8 cellular contexts compared by ENCODE assay signal in the genomic region with DNA sequence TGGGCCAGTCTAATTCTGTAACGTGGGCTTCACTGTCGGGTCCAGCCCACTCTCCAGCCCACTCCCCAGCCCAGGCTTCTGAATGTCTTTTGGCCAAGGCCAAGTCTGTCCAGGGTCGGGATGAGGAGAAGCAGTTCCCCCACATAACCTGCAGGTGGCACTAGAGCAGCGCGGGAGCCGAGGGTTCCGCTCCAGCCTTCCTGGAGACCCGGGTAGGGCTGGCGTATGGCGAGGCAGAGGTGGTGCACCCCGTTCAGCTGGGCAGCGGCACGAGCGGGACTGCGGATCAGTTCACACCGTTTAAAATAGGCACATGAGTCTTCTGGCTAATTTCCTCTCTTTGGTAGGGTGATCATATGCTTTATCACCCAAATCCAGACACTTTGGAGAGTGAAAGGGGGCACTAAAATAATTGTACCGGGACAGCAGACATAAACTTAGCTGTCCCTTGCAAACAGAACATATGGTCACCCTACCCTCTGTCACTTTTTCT.
DNase-seq lines count a peak whose midpoint lies in the region; ATAC-seq and TF ChIP-seq lines count a peak whose summit lies in the region.

No MANE protein-coding gene starts in this region.

- peak; percentile 5 for DNase-seq in NCI-H146 (lab: John Stamatoyannopoulos, UW)
- DNase-seq in NCI-H146 treated with DMSO at 0.1 percent for 48 hours (lab: John Stamatoyannopoulos, UW; ENCODE audit: unreplicated experiment), result no peak
- peak; percentile 20 for DNase-seq in NCI-H1694 treated with DMSO at 0.1 percent for 48 hours (lab: John Stamatoyannopoulos, UW)
- peak; percentile 43 to 60 for DNase-seq in cardiac fibroblast (ENCODE audit: low read depth in 2 of 2)
- peak; percentile 87 for DNase-seq in left kidney (ENCODE audit: low read depth, low spot score)
- peak; percentile 59 for DNase-seq in stimulated activated CD4-positive, alpha-beta T cell treated with anti-CD3 and anti-CD28 coated beads, Interleukin-4, amount 100 ng/mL, for 24 hours

- TF ChIP-seq CTCF in WI38 (IDR thresholded peaks at IDR 0.05; ENCODE audit: low read depth, low read length) (peak; percentile 90), cardiac fibroblast (IDR thresholded peaks at IDR 0.05; ENCODE audit: low read depth, low read length) (peak; percentile 91)

- no peak overlapping the region for H3K4me3 ChIP-seq in WI38 (ENCODE audit: low read depth, low read length)
- no peak overlapping the region for H3K4me3 ChIP-seq in cardiac fibroblast (replicated peaks in 1 of 2; ENCODE audit: low read depth in 2 of 2, low read length in 2 of 2)

- ATAC-seq in HG02571 (IDR thresholded peaks at IDR 0.05; ENCODE audit: unreplicated experiment), result peak; percentile 78
